Comparison of ENCODE assay signal across 20 cellular contexts in genomic region chr19:35106898-35107540, GRCh38. TPM values are rescaled to one million over a fixed set of nuclear protein-coding genes. Genes with fewer than 3 reads are reported as not detected.
DNase-seq lines count a peak whose midpoint lies in the region; ATAC-seq, FAIRE-seq and TF ChIP-seq lines count a peak whose summit lies in the region.
"Had no signal": no experiment of that assay in that cellular context is flagged by ENCODE, and none has a peak within 500 bp of the region (broad histone marks: within the 10 kb centered on the region; RNA-seq: fewer than 3 reads in every experiment).

No MANE protein-coding gene starts in this region.

- H3K79me2 ChIP-seq in HCT116 (ENCODE audit: insufficient read depth, low read length) = no peaks in the 10 kb centered on the region
- H3K79me2 ChIP-seq in K562 (ENCODE audit: control insufficient read depth, insufficient read depth, low read length) = no peaks in the 10 kb centered on the region
- no peaks in the 10 kb centered on the region for H3K79me2 ChIP-seq in hepatocyte
- H3K79me2 ChIP-seq: parathyroid adenoma had no signal

- H3K27me3 ChIP-seq in HCT116 (ENCODE audit: insufficient read depth, low read length) (no peaks in the 10 kb centered on the region), K562 (ENCODE audit: control insufficient read depth in 2 of 2, insufficient read depth in 2 of 2, low read length in 2 of 2) (no peaks in the 10 kb centered on the region), hepatocyte (no peaks in the 10 kb centered on the region), small intestine (ENCODE audit: control insufficient read depth in 2 of 2, insufficient read depth in 2 of 2, low read length in 2 of 2) (no peaks in the 10 kb centered on the region)

- H3K4me2 ChIP-seq in HCT116 (ENCODE audit: low read length) (peak overlapping the region; percentile 51), K562 (ENCODE audit: insufficient read depth, low read length) (peak overlapping the region; percentile 7; the same call in 1 of the 2 replicates), hepatocyte (no peak overlapping the region)

- intact Hi-C loops in HCT116 (cut with micrococcal nuclease) (no loop called here), K562 (cut with micrococcal nuclease) (no loop called here)

- TF ChIP-seq POLR2A in HCT116 (IDR thresholded peaks at IDR 0.05; ENCODE audit: borderline replicate concordance, extremely low read depth, insufficient read depth, insufficient read length) (no peak), K562 (conservative IDR thresholded peaks at IDR 0.05) (no peak)

- in situ Hi-C loops in K562 (cut with MboI) = no loop called here

- RAD21 ChIA-PET in HCT116 (lab: Charles Lee; ENCODE audit: low non-redundant PET in 1 of 2, low total read pairs in 2 of 2, uncharacterized antibody in 2 of 2, unreplicated experiment in 2 of 2) = no interaction called here

- H3K9me3 ChIP-seq in HCT116 (ENCODE audit: control insufficient read depth in 1 of 2, insufficient read depth in 1 of 2, low read depth in 1 of 2, low read length in 2 of 2) (peaks cover 0 to 11% of the 10 kb centered on the region in 2 experiments; a peak in 1 of 4 replicates), K562 (replicated peaks; ENCODE audit: control insufficient read depth, insufficient read depth, low read depth, low read length) (peaks cover 7% of the 10 kb centered on the region), hepatocyte (ENCODE audit: low read depth) (no peaks in the 10 kb centered on the region), small intestine (ENCODE audit: control insufficient read depth, low read depth) (no peaks in the 10 kb centered on the region)

- H3K9me2 ChIP-seq in HCT116 (ENCODE audit: insufficient read depth) (no peaks in the 10 kb centered on the region), hepatocyte (replicated peaks; ENCODE audit: insufficient read depth) (no peaks in the 10 kb centered on the region)

- POLR2A ChIA-PET in HCT116 (lab: Charles Lee) (interaction anchor here (1.0 to 1.2 kb wide), 2 partner anchors 18 to 35 kb away, joined by 3 read pairs; partner anchors contain the start of gene FXYD7), K562 (lab: Yijun Ruan, JAX) (interaction anchor here (0.6 to 1.0 kb wide), 5 partner anchors 9 to 299 kb away, joined by 3 to 4 read pairs (median 3); partner anchors contain the start of gene FXYD5)

- H4K20me1 ChIP-seq in HCT116 (ENCODE audit: insufficient read depth) = no peaks in the 10 kb centered on the region
- H4K20me1 ChIP-seq in K562 (replicated peaks; ENCODE audit: control insufficient read depth, insufficient read depth, low read length) = no peaks in the 10 kb centered on the region
- no peaks in the 10 kb centered on the region for H4K20me1 ChIP-seq in hepatocyte (ENCODE audit: insufficient read depth, poor library complexity, severe bottlenecking)

- H3K4me3 ChIP-seq in HCT116 (replicated peaks in 1 of 2; ENCODE audit: low read depth in 1 of 2, low read length in 2 of 2) (peak overlapping the region in 1 of 2 experiments; percentile 5; a peak in 1 of 4 replicates), K562 (no peak overlapping the region), hepatocyte (no peak overlapping the region), skin epidermis (no peak overlapping the region), small intestine (ENCODE audit: low read depth in 1 of 2, low read length in 2 of 2) (no peak overlapping the region)

- no peak for TF ChIP-seq EP300 in K562 (IDR thresholded peaks at IDR 0.05; ENCODE audit: low read length)

- CTCF ChIA-PET in HCT116 (lab: Charles Lee) (interaction anchor here (1.4 kb wide), 1 partner anchor 40 kb away, joined by 4 read pairs; no protein-coding TSS in a partner anchor), K562 (lab: Yijun Ruan, JAX; ENCODE audit: low intra/inter-chr PET ratio) (no interaction called here)

- H2AFZ ChIP-seq in HCT116 (ENCODE audit: low read depth, low read length, poor library complexity, severe bottlenecking) = no peak overlapping the region
- H2AFZ ChIP-seq in K562 (ENCODE audit: low read depth, low read length) = peak overlapping the region; percentile 73
- no peak overlapping the region for H2AFZ ChIP-seq in hepatocyte
- H2AFZ ChIP-seq: parathyroid adenoma had no signal

- H3K27ac ChIP-seq in HCT116 (ENCODE audit: low read depth, low read length) = peak overlapping the region; percentile 52; the same call in 1 of the 2 replicates
- no peak overlapping the region for H3K27ac ChIP-seq in K562 (ENCODE audit: extremely low read depth, low read depth, low read length)
- H3K27ac ChIP-seq in hepatocyte = peak overlapping the region; percentile 43
- H3K27ac ChIP-seq in skin epidermis = peak overlapping the region in 13 of 21 experiments; percentile 7 to 78 (median 45)
- H3K27ac ChIP-seq in small intestine (ENCODE audit: low read depth in 1 of 2, low read length in 1 of 2) = peak overlapping the region in 1 of 2 donors; percentile 29
- H3K27ac ChIP-seq: parathyroid adenoma had no signal

- no peaks in the 10 kb centered on the region for H3K9me1 ChIP-seq in K562 (ENCODE audit: control insufficient read depth, insufficient read depth, low read length)

- 40% methylated on average over 2 of the region's 2 CpGs for WGBS in K562 (ENCODE audit: insufficient coverage, low coverage, missing lambda C conversion rate)
- WGBS in hepatocyte (ENCODE audit: low lambda C conversion rate, missing lambda C conversion rate) = 46% methylated on average over 2 of the region's 2 CpGs
- WGBS in small intestine, 3 donors = 44 to 46% (median 45%) methylated on average over 2 of the region's 2 CpGs

- 0 out of 2 replicates have a peak, but pooled peaks have one; percentile 3 for ATAC-seq in HCT116
- ATAC-seq in K562 = no peak
- ATAC-seq in GM18858 (IDR thresholded peaks at IDR 0.05; ENCODE audit: unreplicated experiment) = no peak
- ATAC-seq: natural killer cell had no signal

- TF ChIP-seq CTCF in HCT116 (IDR thresholded peaks at IDR 0.05 in 2 of 3, conservative IDR thresholded peaks at IDR 0.05 in 1 of 3; ENCODE audit: borderline replicate concordance in 1 of 3, insufficient read depth in 1 of 3, low read depth in 2 of 3, low read length in 2 of 3) = no peak
- TF ChIP-seq CTCF in K562 (IDR thresholded peaks at IDR 0.05 in 2 of 3, conservative IDR thresholded peaks at IDR 0.05 in 1 of 3; ENCODE audit: insufficient read depth in 2 of 3, low read depth in 1 of 3, low read length in 3 of 3) = no peak
- TF ChIP-seq CTCF in hepatocyte (IDR thresholded peaks at IDR 0.05; ENCODE audit: poor library complexity) = no peak

- 0 out of 2 replicates have a peak overlapping the region, but pooled peaks have one; percentile 6 for H3K9ac ChIP-seq in HCT116 (ENCODE audit: low read length)
- no peak overlapping the region for H3K9ac ChIP-seq in K562 (ENCODE audit: insufficient read depth in 1 of 2, low read depth in 2 of 2, low read length in 2 of 2)
- H3K9ac ChIP-seq: parathyroid adenoma had no signal

- no TSS peak for BruUV-seq in HCT116 (replicated peaks; lab: Mats Ljungman, UMichigan)
- BruUV-seq in K562 (replicated peaks; lab: Mats Ljungman, UMichigan) = no TSS peak

- TF ChIP-seq RAD21 in HCT116 (IDR thresholded peaks at IDR 0.05; ENCODE audit: low read depth) (no peak), K562 (CRISPR knock-in tag; conservative IDR thresholded peaks at IDR 0.05 in 1 of 2, IDR thresholded peaks at IDR 0.05 in 1 of 2) (no peak)

- peaks cover 14 to 38% of the 10 kb centered on the region in 2 experiments for H3K4me1 ChIP-seq in HCT116 (ENCODE audit: control insufficient read depth in 1 of 2, insufficient read depth in 2 of 2, low read length in 2 of 2)
- H3K4me1 ChIP-seq in K562 (replicated peaks in 1 of 2; ENCODE audit: control insufficient read depth in 2 of 2, insufficient read depth in 2 of 2, low read length in 2 of 2) = peaks cover 22 to 37% of the 10 kb centered on the region in 2 experiments
- no peaks in the 10 kb centered on the region for H3K4me1 ChIP-seq in hepatocyte (ENCODE audit: insufficient read depth)
- H3K4me1 ChIP-seq in small intestine (ENCODE audit: control insufficient read depth in 2 of 2, insufficient read depth in 1 of 2, low read depth in 1 of 2, low read length in 1 of 2) = peaks cover 0 to 2% of the 10 kb centered on the region in 2 donors
- H3K4me1 ChIP-seq: parathyroid adenoma had no signal

- DNase-seq in HCT116 (ENCODE audit: low read depth, low spot score) (no peak), K562 (ENCODE audit: extremely low read depth in 1 of 4, low spot score in 3 of 4) (no peak), hepatocyte (ENCODE audit: low spot score) (no peak), GM19240 (ENCODE audit: insufficient read length, low spot score) (no peak), NCI-H1105 (lab: John Stamatoyannopoulos, UW) (no peak), small intestine (no peak)
- DNase-seq: activated CD4-positive, alpha-beta T cell treated with anti-CD3 and anti-CD28 coated beads, Interleukin-2, amount 10 ng/mL, durations not matched to agents 7 days and 5 days; activated gamma-delta T cell; KG1; natural killer cell; NCI-H187; NCI-H2227 treated with DMSO at 0.1 percent for 48 hours; NCI-H748 treated with DMSO at 0.1 percent for 48 hours; SIG-M5 had no signal

- no peaks in the 10 kb centered on the region for H3K36me3 ChIP-seq in HCT116 (ENCODE audit: control insufficient read depth in 1 of 2, insufficient read depth in 2 of 2, low read length in 2 of 2)
- H3K36me3 ChIP-seq in K562 (ENCODE audit: control insufficient read depth, insufficient read depth, low read length) = no peaks in the 10 kb centered on the region
- no peaks in the 10 kb centered on the region for H3K36me3 ChIP-seq in hepatocyte (replicated peaks; ENCODE audit: insufficient read depth, low read depth)
- no peaks in the 10 kb centered on the region for H3K36me3 ChIP-seq in small intestine (ENCODE audit: control insufficient read depth in 2 of 2, insufficient read depth in 2 of 2, low read length in 2 of 2)

- FAIRE-seq in K562 (lab: Jason Lieb, UNC) = no peak
- no peak for FAIRE-seq in small intestine (lab: Jason Lieb, UNC)
- FAIRE-seq: D721Med had no signal

RNA-seq across cellular contexts. Expression of gene FXYD3, which starts 8.6 kb away (rescaled TPM):
- 17.4 TPM for total RNA-seq in HCT116 (2021; ENCODE audit: unreplicated experiment)
- polyA plus RNA-seq in HCT116 (2012) = 28.6 and 32.2 TPM in 2 replicates
- not detected in 2 replicates for total RNA-seq in K562 (2011; cell fraction: chromatin; rRNA removed; ENCODE audit: low replicate concordance)
- not detected in 2 replicates for total RNA-seq in K562 (2011; cell fraction: nucleolus; rRNA removed)
- not detected in 2 replicates for total RNA-seq in K562 (2011; cell fraction: nucleoplasm; rRNA removed)
- not detected in 2 replicates for total RNA-seq in K562 (2014; rRNA removed)
- not detected in 2 replicates for total RNA-seq in K562 (2014; rRNA removed; fragmentation: Illumina TruSeq; extraction: Trizol)
- not detected in 2 replicates for total RNA-seq in K562 (2015; rRNA removed; fragmentation: Illumina TruSeq; extraction: Trizol)
- 0.24 and 0.60 TPM in 2 replicates for total RNA-seq in K562 (2021)
- polyA plus RNA-seq in K562 (2011; rRNA removed) = not detected in 2 replicates
- not detected in 2 replicates for polyA plus RNA-seq in K562 (2011; cell fraction: cytosol; rRNA removed)
- polyA plus RNA-seq in K562 (2011; cell fraction: nucleus; rRNA removed) = not detected in 2 replicates
- 0.16 TPM in 1 of 2 replicates, not detected in the other for polyA plus RNA-seq in K562 (2012)
- not detected in 2 replicates for polyA plus RNA-seq in K562 (2014; fragmentation: Illumina TruSeq; extraction: Trizol)
- polyA plus RNA-seq in K562 (2014; fragmentation: Nextera tagmentation; extraction: Ambion mirVana) = not detected
- polyA plus RNA-seq in K562 (2014; rRNA removed) = not detected in 2 replicates
- not detected in 2 replicates for polyA minus RNA-seq in K562 (2011; rRNA and poly(A)+ RNA removed)
- polyA minus RNA-seq in K562 (2011; cell fraction: cytosol; rRNA and poly(A)+ RNA removed) = not detected in 2 replicates
- not detected in 2 replicates for polyA minus RNA-seq in K562 (2011; cell fraction: nucleus; rRNA and poly(A)+ RNA removed)
- total RNA-seq in hepatocyte = 225 and 235 TPM in 2 replicates
- 491 and 542 TPM in 2 replicates for polyA plus RNA-seq in hepatocyte
- 100 to 1,000 TPM in 2 of 3 donors, 10 to 100 TPM in 1; 72.7 to 119 (median 117) TPM for polyA plus RNA-seq in small intestine
- total RNA-seq: activated CD4-positive, alpha-beta T cell treated with anti-CD3 and anti-CD28 coated beads, Interleukin-2, amount 10 ng/mL, durations not matched to agents 7 days and 5 days; dermis microvascular lymphatic vessel endothelial cell; natural killer cell; T-helper 1 cell treated with Interleukin-12 subunit alpha and Interleukin-12 subunit beta and Interleukin-4 antibody, amounts not matched to agents 30 ng/mL and 1 ng/mL, for 36 hours had no signal

RNA-seq across cellular contexts. Expression of gene LGI4, which starts 27.8 kb away (rescaled TPM):
- total RNA-seq in HCT116 (2021; ENCODE audit: unreplicated experiment) (0.32 TPM), K562 (2014; rRNA removed) (0.14 TPM in 1 of 2 replicates, not detected in the other), K562 (2014; rRNA removed; fragmentation: Illumina TruSeq; extraction: Trizol) (not detected in 2 replicates), K562 (2015; rRNA removed; fragmentation: Illumina TruSeq; extraction: Trizol) (not detected in 2 replicates), K562 (2021) (0.24 TPM in 1 of 2 replicates, not detected in the other), hepatocyte (2.4 and 6.3 TPM in 2 replicates)
- polyA plus RNA-seq in HCT116 (2012) = 0.94 and 1.4 TPM in 2 replicates
- total RNA-seq in K562 (2011; cell fraction: chromatin; rRNA removed; ENCODE audit: low replicate concordance) = 1.9 TPM in 2 replicates
- total RNA-seq in K562 (2011; cell fraction: nucleolus; rRNA removed) = 0.67 and 0.92 TPM in 2 replicates
- total RNA-seq in K562 (2011; cell fraction: nucleoplasm; rRNA removed) = 0.88 and 0.92 TPM in 2 replicates
- polyA plus RNA-seq in K562 (2011; rRNA removed) (0.29 and 0.73 TPM in 2 replicates), K562 (2014; fragmentation: Illumina TruSeq; extraction: Trizol) (0.30 and 0.33 TPM in 2 replicates), K562 (2014; fragmentation: Nextera tagmentation; extraction: Ambion mirVana) (not detected), K562 (2014; rRNA removed) (0.21 and 1.1 TPM in 2 replicates), hepatocyte (5.2 and 8.8 TPM in 2 replicates), small intestine (10 to 100 TPM in 1 of 3 donors, 1 to 10 TPM in 1, under 1 TPM in 1; 0.45 to 14.5 (median 1.1) TPM)
- 0.16 and 0.37 TPM in 2 replicates for polyA plus RNA-seq in K562 (2011; cell fraction: cytosol; rRNA removed)
- 3.1 and 4.6 TPM in 2 replicates for polyA plus RNA-seq in K562 (2011; cell fraction: nucleus; rRNA removed)
- polyA plus RNA-seq in K562 (2012) = 0.35 and 1.6 TPM in 2 replicates
- not detected in 2 replicates for polyA minus RNA-seq in K562 (2011; rRNA and poly(A)+ RNA removed)
- polyA minus RNA-seq in K562 (2011; cell fraction: cytosol; rRNA and poly(A)+ RNA removed) = not detected in 2 replicates
- polyA minus RNA-seq in K562 (2011; cell fraction: nucleus; rRNA and poly(A)+ RNA removed) = 0.54 TPM in 1 of 2 replicates, not detected in the other
- total RNA-seq: dermis microvascular lymphatic vessel endothelial cell had no signal

RNA-seq across cellular contexts. Expression of gene FXYD1, which starts 31.6 kb away (rescaled TPM):
- 7.8 TPM for total RNA-seq in HCT116 (2021; ENCODE audit: unreplicated experiment)
- polyA plus RNA-seq in HCT116 (2012) = 8.7 and 12.0 TPM in 2 replicates
- 0.67 TPM in 1 of 2 replicates, not detected in the other for total RNA-seq in K562 (2011; cell fraction: chromatin; rRNA removed; ENCODE audit: low replicate concordance)
- total RNA-seq in K562 (2011; cell fraction: nucleolus; rRNA removed) = 0.50 TPM in 1 of 2 replicates, not detected in the other
- total RNA-seq in K562 (2011; cell fraction: nucleoplasm; rRNA removed) = not detected in 2 replicates
- 2.3 and 2.4 TPM in 2 replicates for total RNA-seq in K562 (2014; rRNA removed)
- not detected in 2 replicates for total RNA-seq in K562 (2014; rRNA removed; fragmentation: Illumina TruSeq; extraction: Trizol)
- 0.60 and 1.3 TPM in 2 replicates for total RNA-seq in K562 (2015; rRNA removed; fragmentation: Illumina TruSeq; extraction: Trizol)
- 1.7 and 2.7 TPM in 2 replicates for total RNA-seq in K562 (2021)
- polyA plus RNA-seq in K562 (2011; rRNA removed) = 0.40 and 0.66 TPM in 2 replicates
- 0.16 TPM in 1 of 2 replicates, not detected in the other for polyA plus RNA-seq in K562 (2011; cell fraction: cytosol; rRNA removed)
- polyA plus RNA-seq in K562 (2011; cell fraction: nucleus; rRNA removed) = 0.49 and 2.1 TPM in 2 replicates
- 2.1 and 4.4 TPM in 2 replicates for polyA plus RNA-seq in K562 (2012)
- 0.71 and 2.1 TPM in 2 replicates for polyA plus RNA-seq in K562 (2014; fragmentation: Illumina TruSeq; extraction: Trizol)
- polyA plus RNA-seq in K562 (2014; fragmentation: Nextera tagmentation; extraction: Ambion mirVana) = not detected
- polyA plus RNA-seq in K562 (2014; rRNA removed) = 2.4 and 3.2 TPM in 2 replicates
- polyA minus RNA-seq in K562 (2011; rRNA and poly(A)+ RNA removed) = not detected in 2 replicates
- not detected in 2 replicates for polyA minus RNA-seq in K562 (2011; cell fraction: cytosol; rRNA and poly(A)+ RNA removed)
- polyA minus RNA-seq in K562 (2011; cell fraction: nucleus; rRNA and poly(A)+ RNA removed) = 0.67 TPM in 1 of 2 replicates, not detected in the other
- total RNA-seq in hepatocyte = 2.9 and 7.5 TPM in 2 replicates
- 18.5 and 22.0 TPM in 2 replicates for polyA plus RNA-seq in hepatocyte
- polyA plus RNA-seq in small intestine = 10 to 100 TPM in 1 of 3 donors, 1 to 10 TPM in 1, not detected in 1; 7.3 to 25.4 TPM
- total RNA-seq: dermis microvascular lymphatic vessel endothelial cell; natural killer cell; T-helper 1 cell treated with Interleukin-12 subunit alpha and Interleukin-12 subunit beta and Interleukin-4 antibody, amounts not matched to agents 30 ng/mL and 1 ng/mL, for 36 hours had no signal

RNA-seq across cellular contexts. Expression of gene FXYD7, which starts 36.0 kb away (rescaled TPM):
- 0.71 TPM for total RNA-seq in HCT116 (2021; ENCODE audit: unreplicated experiment)
- 0.46 and 0.52 TPM in 2 replicates for polyA plus RNA-seq in HCT116 (2012)
- total RNA-seq in K562 (2011; cell fraction: chromatin; rRNA removed; ENCODE audit: low replicate concordance) = 0.39 and 0.76 TPM in 2 replicates
- not detected in 2 replicates for total RNA-seq in K562 (2011; cell fraction: nucleolus; rRNA removed)
- total RNA-seq in K562 (2011; cell fraction: nucleoplasm; rRNA removed) = not detected in 2 replicates
- total RNA-seq in K562 (2014; rRNA removed) = not detected in 2 replicates
- not detected in 2 replicates for total RNA-seq in K562 (2014; rRNA removed; fragmentation: Illumina TruSeq; extraction: Trizol)
- 0.26 and 0.36 TPM in 2 replicates for total RNA-seq in K562 (2015; rRNA removed; fragmentation: Illumina TruSeq; extraction: Trizol)
- 0.27 and 0.80 TPM in 2 replicates for total RNA-seq in K562 (2021)
- 0.18 and 0.26 TPM in 2 replicates for polyA plus RNA-seq in K562 (2011; rRNA removed)
- 0.24 and 0.51 TPM in 2 replicates for polyA plus RNA-seq in K562 (2011; cell fraction: cytosol; rRNA removed)
- 0.48 and 1.2 TPM in 2 replicates for polyA plus RNA-seq in K562 (2011; cell fraction: nucleus; rRNA removed)
- 1.4 and 1.5 TPM in 2 replicates for polyA plus RNA-seq in K562 (2012)
- 0.28 TPM in 1 of 2 replicates, not detected in the other for polyA plus RNA-seq in K562 (2014; fragmentation: Illumina TruSeq; extraction: Trizol)
- under 1 TPM; 0.10 to 0.13 TPM for polyA plus RNA-seq in K562 (2014; fragmentation: Nextera tagmentation; extraction: Ambion mirVana)
- 0.32 and 0.46 TPM in 2 replicates for polyA plus RNA-seq in K562 (2014; rRNA removed)
- not detected in 2 replicates for polyA minus RNA-seq in K562 (2011; rRNA and poly(A)+ RNA removed)
- not detected in 2 replicates for polyA minus RNA-seq in K562 (2011; cell fraction: cytosol; rRNA and poly(A)+ RNA removed)
- polyA minus RNA-seq in K562 (2011; cell fraction: nucleus; rRNA and poly(A)+ RNA removed) = not detected in 2 replicates
- 0.27 TPM in 1 of 2 replicates, not detected in the other for total RNA-seq in hepatocyte
- polyA plus RNA-seq in hepatocyte = 0.22 and 0.46 TPM in 2 replicates
- under 1 TPM in 1 of 3 donors, not detected in 2; 0.24 TPM for polyA plus RNA-seq in small intestine
- total RNA-seq: dermis microvascular lymphatic vessel endothelial cell had no signal

RNA-seq across cellular contexts. Expression of gene FXYD5, which starts 47.5 kb away (rescaled TPM):
- 123 TPM for total RNA-seq in HCT116 (2021; ENCODE audit: unreplicated experiment)
- 416 TPM in 2 replicates for polyA plus RNA-seq in HCT116 (2012)
- 134 and 231 TPM in 2 replicates for total RNA-seq in K562 (2011; cell fraction: chromatin; rRNA removed; ENCODE audit: low replicate concordance)
- total RNA-seq in K562 (2011; cell fraction: nucleolus; rRNA removed) = 240 and 311 TPM in 2 replicates
- total RNA-seq in K562 (2011; cell fraction: nucleoplasm; rRNA removed) = 297 and 340 TPM in 2 replicates
- total RNA-seq in K562 (2014; rRNA removed) = 174 and 300 TPM in 2 replicates
- total RNA-seq in K562 (2014; rRNA removed; fragmentation: Illumina TruSeq; extraction: Trizol) = 122 and 147 TPM in 2 replicates
- total RNA-seq in K562 (2015; rRNA removed; fragmentation: Illumina TruSeq; extraction: Trizol) = 252 and 264 TPM in 2 replicates
- total RNA-seq in K562 (2021) = 250 and 256 TPM in 2 replicates
- 104 and 125 TPM in 2 replicates for polyA plus RNA-seq in K562 (2011; rRNA removed)
- 271 and 533 TPM in 2 replicates for polyA plus RNA-seq in K562 (2011; cell fraction: cytosol; rRNA removed)
- 105 and 188 TPM in 2 replicates for polyA plus RNA-seq in K562 (2011; cell fraction: nucleus; rRNA removed)
- 353 and 530 TPM in 2 replicates for polyA plus RNA-seq in K562 (2012)
- 522 and 537 TPM in 2 replicates for polyA plus RNA-seq in K562 (2014; fragmentation: Illumina TruSeq; extraction: Trizol)
- 100 to 1,000 TPM; 125 to 198 TPM for polyA plus RNA-seq in K562 (2014; fragmentation: Nextera tagmentation; extraction: Ambion mirVana)
- polyA plus RNA-seq in K562 (2014; rRNA removed) = 120 and 155 TPM in 2 replicates
- polyA minus RNA-seq in K562 (2011; rRNA and poly(A)+ RNA removed) = 93.8 and 163 TPM in 2 replicates
- polyA minus RNA-seq in K562 (2011; cell fraction: cytosol; rRNA and poly(A)+ RNA removed) = 189 and 195 TPM in 2 replicates
- polyA minus RNA-seq in K562 (2011; cell fraction: nucleus; rRNA and poly(A)+ RNA removed) = 55.6 and 58.4 TPM in 2 replicates
- total RNA-seq in hepatocyte = 36.4 and 42.8 TPM in 2 replicates
- polyA plus RNA-seq in hepatocyte = 81.1 and 90.2 TPM in 2 replicates
- 10 to 100 TPM in 2 of 3 donors, 1 to 10 TPM in 1; 3.4 to 60.5 (median 19.7) TPM for polyA plus RNA-seq in small intestine

Comparison
In these comparisons a context has a peak if more than half of its experiments do, and no peak if none do; other contexts are left out.
1. RNA of gene FXYD3, which starts 8.6 kb away (total RNA-seq): 225 to 235 TPM in hepatocyte and 17.4 TPM in HCT116 (single experiment); 0.24 to 0.60 TPM in K562; every median in the first group is over 10 times any median in the second.
2. Of the 22 proteins assayed by ChIP-seq in both K562 and HCT116: peak only in K562: none; only in HCT116: FOSL1, MAX and SIN3A; in both: none; in neither: 19.